ENCODE assay signal across 25 cellular contexts in genomic region chr1:9534953-9535352, GRCh38.
"Had no signal": no experiment of that assay in that cellular context is flagged by ENCODE, and none has a peak within 500 bp of the region (broad histone marks: within the 10 kb centered on the region; RNA-seq: fewer than 3 reads in every experiment).

No MANE protein-coding gene starts in this region.

- H3K4me3 ChIP-seq: stomach, suprapubic skin, testis, thoracic aorta, thyroid gland, tibial artery, tibial nerve, upper lobe of left lung, upper lobe of right lung, uterus, vagina had no signal

- H3K27me3 ChIP-seq: stomach, suprapubic skin, testis, thyroid gland, tibial artery, tibial nerve, upper lobe of left lung, upper lobe of right lung, uterus, vagina had no signal

- H3K27ac ChIP-seq: suprapubic skin, testis, thoracic aorta, thyroid gland, tibial artery, upper lobe of left lung, upper lobe of right lung, uterus, vagina had no signal

- DNase-seq: stimulated activated CD4-positive, alpha-beta T cell treated with anti-CD3 and anti-CD28 coated beads, Interleukin-2, amount 100 ng/mL, for 48 hours; stimulated activated CD4-positive, alpha-beta T cell treated with anti-CD3 and anti-CD28 coated beads, Interleukin-4, amount 100 ng/mL, for 1 hour; stimulated activated CD4-positive, alpha-beta T cell treated with anti-CD3 and anti-CD28 coated beads, Interleukin-4, amount 100 ng/mL, for 24 hours; stimulated activated CD4-positive, alpha-beta T cell treated with anti-CD3 and anti-CD28 coated beads, Interleukin-4, amount 100 ng/mL, for 4 hours; stimulated activated CD8-positive, alpha-beta memory T cell treated with anti-CD3 and anti-CD28 coated beads, Interleukin-4, amount 100 ng/mL, for 48 hours; stimulated activated naive B cell treated with anti-CD40 and anti-IgM and Interleukin-4, amounts not matched to agents 10 μg/mL and 1 μg/mL and 100 μg/mL, for 72 hours; stimulated activated naive CD4-positive, alpha-beta T cell; stimulated activated naive CD4-positive, alpha-beta T cell treated with Interleukin-2 at 50 U/mL for 16 hours; stimulated activated naive CD8-positive, alpha-beta T cell treated with anti-CD3 and anti-CD28 coated beads, Interleukin-15, amount 100 ng/mL, for 72 hours; stimulated activated naive CD8-positive, alpha-beta T cell treated with anti-CD3 and anti-CD28 coated beads, Interleukin-15, Interleukin-2, amounts not matched to agents 100 U/mL and 50 U/mL, for 24 hours; stomach; substantia nigra; testis; thyroid gland; tibial artery; trophoblast cell; upper lobe of left lung; upper lobe of right lung; uterus had no signal

- H3K4me1 ChIP-seq: uterus had no signal

- H3K36me3 ChIP-seq: stomach, suprapubic skin, thoracic aorta, thyroid gland, tibial artery, tibial nerve, upper lobe of left lung, upper lobe of right lung, uterus, vagina had no signal

- H3K9me3 ChIP-seq: stomach, suprapubic skin, testis, thoracic aorta, thyroid gland, tibial artery, tibial nerve, upper lobe of left lung, upper lobe of right lung, uterus, vagina had no signal

- ATAC-seq: stimulated activated effector memory CD8-positive, alpha-beta T cell treated with anti-CD3 and anti-CD28 coated beads, Interleukin-12 subunit alpha, Interleukin-12 subunit beta, amount 100 ng/mL, for 72 hours; stimulated activated memory B cell treated with anti-CD40 and anti-IgM and Interleukin-4, amounts not matched to agents 10 μg/mL and 1 μg/mL and 100 μg/mL, for 72 hours; stimulated activated naive B cell treated with anti-CD40 and anti-IgM and Interleukin-4, amounts not matched to agents 10 μg/mL and 1 μg/mL and 100 μg/mL, for 72 hours; stimulated activated naive CD8-positive, alpha-beta T cell treated with anti-CD3 and anti-CD28 coated beads, Interleukin-15, amount 100 ng/mL, for 72 hours; stimulated activated naive CD8-positive, alpha-beta T cell treated with anti-CD3 and anti-CD28 coated beads, Interleukin-15, Interleukin-2, amounts not matched to agents 100 U/mL and 50 U/mL, for 24 hours; upper lobe of right lung had no signal
